14 cellular contexts compared by ENCODE assay signal in the genomic region with DNA sequence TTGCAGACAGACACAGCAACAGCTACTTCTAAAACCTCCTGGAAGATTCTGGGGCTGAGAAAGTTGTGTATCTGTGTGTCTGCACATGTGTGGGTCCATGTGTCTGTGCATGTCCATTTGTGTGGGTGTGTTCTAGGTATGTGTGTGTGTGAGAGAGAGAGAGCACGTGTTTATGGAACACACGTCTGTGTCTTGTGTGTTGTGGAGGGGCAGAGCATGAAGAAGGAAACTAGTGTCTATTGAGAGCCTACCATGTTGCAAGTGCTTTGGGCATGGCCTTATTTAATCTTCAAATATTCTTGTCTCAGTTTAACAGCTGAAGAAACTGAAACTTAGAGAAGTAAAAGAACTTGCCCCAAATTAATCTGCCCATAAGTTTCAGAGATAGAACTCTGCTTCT.
DNase-seq lines count a peak whose midpoint lies in the region; ATAC-seq and TF ChIP-seq lines count a peak whose summit lies in the region.
"Had no signal": no experiment of that assay in that cellular context is flagged by ENCODE, and none has a peak within 500 bp of the region (broad histone marks: within the 10 kb centered on the region; RNA-seq: fewer than 3 reads in every experiment).

No MANE protein-coding gene starts in this region.

- H3K9me2 ChIP-seq in PC-9 (ENCODE audit: insufficient read depth), result no peaks in the 10 kb centered on the region

- TF ChIP-seq POLR2A in suprapubic skin (IDR thresholded peaks at IDR 0.05), result no peak

- POLR2A ChIA-PET in CD4-positive, alpha-beta T cell (lab: Charles Lee), result interaction anchor here (1.0 kb wide), 1 partner anchor 10 kb away, joined by 4 read pairs; no protein-coding TSS in a partner anchor
- POLR2A ChIA-PET in PC-9 (lab: Charles Lee; ENCODE audit: unreplicated experiment), result no interaction called here

- no peak overlapping the region for H3K27ac ChIP-seq in CD4-positive, alpha-beta T cell (ENCODE audit: low read depth, low read length)
- no peak overlapping the region for H3K27ac ChIP-seq in PC-9
- no peak overlapping the region for H3K27ac ChIP-seq in suprapubic skin
- H3K27ac ChIP-seq: psoas muscle had no signal

- no peaks in the 10 kb centered on the region for H4K20me1 ChIP-seq in PC-9 (ENCODE audit: insufficient read depth)

- peak overlapping the region; percentile 2 for H3K4me3 Mint-ChIP-seq in CD4-positive, alpha-beta T cell

- DNase-seq in CD4-positive, alpha-beta T cell, result no peak
- no peak for DNase-seq in PC-9
- no peak for DNase-seq in left lobe of liver (ENCODE audit: low spot score)
- no peak for DNase-seq in suprapubic skin (ENCODE audit: low spot score in 2 of 2)
- DNase-seq in SW 1271 (lab: John Stamatoyannopoulos, UW), result no peak
- DNase-seq: amniotic stem cell; NCI-H1436 treated with DMSO at 0.1 percent for 48 hours; psoas muscle; stimulated activated naive CD4-positive, alpha-beta T cell treated with Interleukin-2 at 50 U/mL for 16 hours had no signal

- intact Hi-C loops in CD4-positive, alpha-beta T cell (cut with DNase I, micrococcal nuclease), result no loop called here
- intact Hi-C loops in PC-9 (cut with micrococcal nuclease; ENCODE audit: unreplicated experiment), result no loop called here

- BruUV-seq in PC-9 (replicated peaks; lab: Mats Ljungman, UMichigan), result no TSS peak

- no peaks in the 10 kb centered on the region for H3K27me3 Mint-ChIP-seq in CD4-positive, alpha-beta T cell

- peak overlapping the region; percentile 44 for H3K27ac Mint-ChIP-seq in CD4-positive, alpha-beta T cell

- H3K4me3 ChIP-seq in PC-9, result no peak overlapping the region
- H3K4me3 ChIP-seq in suprapubic skin, result no peak overlapping the region
- H3K4me3 ChIP-seq: psoas muscle had no signal

- no peaks in the 10 kb centered on the region for H3K9me3 ChIP-seq in CD4-positive, alpha-beta T cell (ENCODE audit: control insufficient read depth, low read length)
- H3K9me3 ChIP-seq in PC-9 (ENCODE audit: insufficient read depth, low read depth), result no peaks in the 10 kb centered on the region
- no peaks in the 10 kb centered on the region for H3K9me3 ChIP-seq in suprapubic skin
- H3K9me3 ChIP-seq: psoas muscle had no signal

- ATAC-seq in CD4-positive, alpha-beta T cell (ENCODE audit: poor library complexity), result no peak
- peak; percentile 34 for ATAC-seq in GM18868 (IDR thresholded peaks at IDR 0.05; ENCODE audit: unreplicated experiment)
- peak; percentile 30 for ATAC-seq in HG02852 (IDR thresholded peaks at IDR 0.05; ENCODE audit: unreplicated experiment)
- no peak for ATAC-seq in left lobe of liver
- no peak for ATAC-seq in GM21360 (IDR thresholded peaks at IDR 0.05; ENCODE audit: unreplicated experiment)
- ATAC-seq: psoas muscle, SK-N-SH treated with all-trans-retinoic acid at 6 μM for 48 hours had no signal

- no peak for TF ChIP-seq EP300 in suprapubic skin (IDR thresholded peaks at IDR 0.05)

- CTCF ChIA-PET in CD4-positive, alpha-beta T cell (lab: Charles Lee), result no interaction called here
- CTCF ChIA-PET in PC-9 (lab: Charles Lee), result no interaction called here

- H3K36me3 ChIP-seq in PC-9 (ENCODE audit: low read depth) (no peaks in the 10 kb centered on the region), suprapubic skin (no peaks in the 10 kb centered on the region)

- WGBS in suprapubic skin, result 87% methylated on average over 2 of the region's 2 CpGs

- H2AFZ ChIP-seq in PC-9, result no peak overlapping the region

- peak overlapping the region; percentile 40 for H3K4me2 ChIP-seq in PC-9

- no peaks in the 10 kb centered on the region for H3K9me3 Mint-ChIP-seq in CD4-positive, alpha-beta T cell

- H3K79me2 ChIP-seq in PC-9 (ENCODE audit: low read depth), result no peaks in the 10 kb centered on the region

- no peaks in the 10 kb centered on the region for H3K36me3 Mint-ChIP-seq in CD4-positive, alpha-beta T cell (ENCODE audit: low read depth)
- H3K36me3 Mint-ChIP-seq: CD14-positive monocyte had no signal

- TF ChIP-seq CTCF in CD4-positive, alpha-beta T cell (IDR thresholded peaks at IDR 0.05), result no peak
- TF ChIP-seq CTCF in PC-9 (conservative IDR thresholded peaks at IDR 0.05), result no peak
- no peak for TF ChIP-seq CTCF in suprapubic skin (IDR thresholded peaks at IDR 0.05)

- no peaks in the 10 kb centered on the region for H3K27me3 ChIP-seq in CD4-positive, alpha-beta T cell (ENCODE audit: control insufficient read depth, insufficient read depth, low read length)
- H3K27me3 ChIP-seq in PC-9 (ENCODE audit: insufficient read depth, low read depth) (no peaks in the 10 kb centered on the region), suprapubic skin (no peaks in the 10 kb centered on the region)

- H3K4me1 Mint-ChIP-seq in CD4-positive, alpha-beta T cell (ENCODE audit: low read depth), result peaks cover 27% of the 10 kb centered on the region

- peaks cover 14% of the 10 kb centered on the region; the same call in 1 of the 2 replicates for H3F3A ChIP-seq in PC-9 (ENCODE audit: insufficient read depth, low read depth)

- H3K4me1 ChIP-seq in PC-9 (replicated peaks; ENCODE audit: insufficient read depth) (peaks cover 67% of the 10 kb centered on the region), suprapubic skin (peaks cover 34% of the 10 kb centered on the region)
- H3K4me1 ChIP-seq: psoas muscle had no signal

Comparison
In these comparisons a context has a peak if more than half of its experiments do, and no peak if none do; other contexts are left out.
1. ATAC-seq: peak in GM18868 (single experiment) and HG02852 (single experiment); none in CD4-positive, alpha-beta T cell (single experiment), left lobe of liver (single experiment) and GM21360 (single experiment).